ENCODE assay signal across 16 cellular contexts in the genomic region with DNA sequence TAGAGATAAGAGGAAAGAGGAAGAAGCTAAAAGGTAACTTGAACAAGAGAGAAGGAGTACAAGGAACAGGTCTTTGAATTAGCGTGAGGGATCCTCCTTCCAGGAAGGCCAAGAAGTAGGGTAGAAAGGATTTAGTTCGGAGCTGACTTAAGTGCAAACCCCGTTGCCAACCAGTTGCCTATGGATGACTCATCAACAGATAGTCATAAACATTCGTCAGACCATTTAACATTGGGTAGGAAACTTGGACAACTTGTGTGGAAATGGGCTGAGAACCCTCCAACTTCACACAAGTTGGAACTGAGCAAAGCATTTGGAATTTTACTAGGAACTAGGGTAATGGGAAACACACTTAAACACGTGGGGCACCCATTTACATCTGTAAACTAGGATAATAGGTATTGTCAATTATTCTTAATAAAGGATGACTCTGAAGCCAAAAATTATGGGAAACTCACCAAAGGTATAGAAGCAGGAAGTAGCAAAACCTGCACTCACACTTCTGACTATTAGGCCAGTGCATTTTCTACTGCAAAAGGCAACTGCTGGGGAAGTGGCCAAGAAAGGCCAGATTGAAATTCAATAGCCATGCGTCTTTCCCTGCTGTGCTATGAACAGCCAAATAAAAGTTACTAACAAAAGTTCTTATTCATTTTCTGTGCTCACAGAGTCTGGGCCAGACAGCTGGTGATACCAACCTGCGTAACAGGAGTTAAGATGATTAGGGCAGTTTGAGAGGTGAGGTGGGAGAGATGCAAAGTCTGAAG.
A peak's percentile ranks its signal among the peaks of the same experiment; 100 is the strongest.
DNase-seq lines count a peak whose midpoint lies in the region; ATAC-seq, FAIRE-seq and TF ChIP-seq lines count a peak whose summit lies in the region.
"Had no signal": no experiment of that assay in that cellular context is flagged by ENCODE, and none has a peak within 500 bp of the region (broad histone marks: within the 10 kb centered on the region; RNA-seq: fewer than 3 reads in every experiment).

No MANE protein-coding gene starts in this region.

- CTCF ChIA-PET in A549 (lab: Yijun Ruan, JAX) = no interaction called here

- no peak for FAIRE-seq in A549 (lab: Jason Lieb, UNC)
- FAIRE-seq: frontal cortex had no signal

- TF ChIP-seq POLR2A in A549 (IDR thresholded peaks at IDR 0.05; ENCODE audit: low read length) = no peak

- no peak for ATAC-seq in A549
- ATAC-seq in HG03097 (IDR thresholded peaks at IDR 0.05; ENCODE audit: low FRiP score, unreplicated experiment) = no peak
- ATAC-seq: activated T-cell treated with anti-CD3 and anti-CD28 coated beads, Interleukin-2, amount 50 U/mL, for 72 hours; Panc1 had no signal

- TF ChIP-seq EP300 in A549 (IDR thresholded peaks at IDR 0.05) = no peak

- no peak for TF ChIP-seq RAD21 in A549 (conservative IDR thresholded peaks at IDR 0.05 in 1 of 2, IDR thresholded peaks at IDR 0.05 in 1 of 2)

- no peak overlapping the region for H3K4me2 ChIP-seq in A549

- no peak overlapping the region for H3K27ac ChIP-seq in A549

- POLR2A ChIA-PET in A549 (lab: Yijun Ruan, JAX) = no interaction called here

- no peak overlapping the region for H3K4me3 ChIP-seq in A549
- H3K4me3 ChIP-seq: uterus had no signal

- 15% methylated on average over 7 of the region's 7 CpGs for WGBS in A549 (ENCODE audit: missing lambda C conversion rate)

- no peaks in the 10 kb centered on the region for H3K4me1 ChIP-seq in A549
- H3K4me1 ChIP-seq: uterus had no signal

- DNase-seq in A549 (ENCODE audit: low read depth in 1 of 2, low spot score in 1 of 2) (no peak), H4 (ENCODE audit: low spot score) (peak; percentile 14), amniotic epithelial cell (ENCODE audit: low read depth) (peak; percentile 1), globus pallidus (ENCODE audit: low spot score) (peak; percentile 16), NCI-H69 (lab: John Stamatoyannopoulos, UW) (no peak), iPS-NIHi7 (ENCODE audit: extremely low spot score) (no peak)
- DNase-seq in stimulated activated CD4-positive, alpha-beta T cell treated with anti-CD3 and anti-CD28 coated beads, Interleukin-4, amount 100 ng/mL, for 4 hours = no peak
- DNase-seq: activated T-cell treated with anti-CD3 and anti-CD28 coated beads, Interleukin-2, amount 50 U/mL, for 72 hours; CD4-positive, CD25-positive, alpha-beta regulatory T cell; DMS53; NCI-H1436; stimulated activated CD4-positive, alpha-beta T cell treated with anti-CD3 and anti-CD28 coated beads, Interleukin-12 subunit alpha, Interleukin-12 subunit beta, amount 100 ng/mL, for 4 hours had no signal

- H3K9me3 ChIP-seq in A549 = no peaks in the 10 kb centered on the region
- H3K9me3 ChIP-seq: uterus had no signal

- TF ChIP-seq CTCF in A549 (IDR thresholded peaks at IDR 0.05) = no peak

TF ChIP-seq in A549, 52 proteins besides CTCF, POLR2A, EP300 and RAD21:
- TF ChIP-seq FOSB (CRISPR knock-in tag; IDR thresholded peaks at IDR 0.05) (no peak), FOSL2 (IDR thresholded peaks at IDR 0.05) (no peak), FOSL2 (CRISPR knock-in tag; IDR thresholded peaks at IDR 0.05) (peak; percentile 66)

Comparison
In these comparisons a context has a peak if more than half of its experiments do, and no peak if none do; other contexts are left out.
1. DNase-seq: peak in H4 (single experiment), amniotic epithelial cell (single experiment) and globus pallidus (single experiment); none in A549 (0 of 2), NCI-H69 (single experiment), stimulated activated CD4-positive, alpha-beta T cell treated with anti-CD3 and anti-CD28 coated beads, Interleukin-4, amount 100 ng/mL, for 4 hours (0 of 2) and iPS-NIHi7 (single experiment).